26 cellular contexts compared by ENCODE assay signal in genomic region chr22:26567610-26568009, GRCh38. TPM values are rescaled to one million over a fixed set of nuclear protein-coding genes. Genes with fewer than 3 reads are reported as not detected.
DNase-seq lines count a peak whose midpoint lies in the region; ATAC-seq and TF ChIP-seq lines count a peak whose summit lies in the region.
"Had no signal": no experiment of that assay in that cellular context is flagged by ENCODE, and none has a peak within 500 bp of the region (broad histone marks: within the 10 kb centered on the region; RNA-seq: fewer than 3 reads in every experiment).

No MANE protein-coding gene starts in this region.

- no peak overlapping the region for H2AFZ ChIP-seq in H9 (ENCODE audit: low read length)

- no peak overlapping the region for H4K91ac ChIP-seq in H9 (ENCODE audit: insufficient read length, low read depth, low read length)

- no peak overlapping the region for H3K23ac ChIP-seq in H9 (ENCODE audit: insufficient read length, low read depth, low read length)

- no peaks in the 10 kb centered on the region for H3K23me2 ChIP-seq in H9 (ENCODE audit: insufficient read length, low read depth, low read length, poor library complexity, severe bottlenecking)

- H2BK15ac ChIP-seq in H9 (ENCODE audit: low read depth, low read length), result no peak overlapping the region

- H3K4me1 ChIP-seq in H9 (ENCODE audit: insufficient read depth, low read length) (peaks cover 19% of the 10 kb centered on the region), RWPE2 (ENCODE audit: insufficient read depth, poor library complexity, severe bottlenecking) (peaks cover 34% of the 10 kb centered on the region), iPS-18a (ENCODE audit: control insufficient read depth, low read depth, low read length) (peaks cover 43% of the 10 kb centered on the region), prostate gland (replicated peaks) (peaks cover 5% of the 10 kb centered on the region)

- no peak overlapping the region for H2BK20ac ChIP-seq in H9 (ENCODE audit: low read depth, low read length, poor library complexity, severe bottlenecking)

- H3K27ac Mint-ChIP-seq in H9, result peak overlapping the region; percentile 97 to 99 (median 98)
- H3K27ac Mint-ChIP-seq: activated CD4-positive, alpha-beta T cell treated with anti-CD3 and anti-CD28 coated beads, Interleukin-2, amount 10 ng/mL, durations not matched to agents 7 days and 5 days had no signal

- peaks cover 46% of the 10 kb centered on the region; the same call in 1 of the 2 replicates for H3K79me2 ChIP-seq in H9 (ENCODE audit: insufficient read depth, low read length)

- no peaks in the 10 kb centered on the region for H3K9me3 Mint-ChIP-seq in H9
- H3K9me3 Mint-ChIP-seq: activated CD4-positive, alpha-beta T cell treated with anti-CD3 and anti-CD28 coated beads, Interleukin-2, amount 10 ng/mL, durations not matched to agents 7 days and 5 days had no signal

- peak overlapping the region; percentile 34 for H3K4me2 ChIP-seq in H9 (ENCODE audit: insufficient read depth, insufficient read length, low read length)

- peak overlapping the region; percentile 89 for H2AK5ac ChIP-seq in H9 (ENCODE audit: insufficient read length, low read length)

- H3K4me3 ChIP-seq in RWPE2 (ENCODE audit: severe bottlenecking) (no peak overlapping the region), iPS-18a (ENCODE audit: low read length) (peak overlapping the region; percentile 21), prostate gland (no peak overlapping the region)
- H3K4me3 ChIP-seq: left lung, right lobe of liver, SK-N-MC had no signal

- no peak for DNase-seq in H9
- DNase-seq in RWPE2 (ENCODE audit: low spot score), result no peak
- no peak for DNase-seq in prostate gland (ENCODE audit: low spot score)
- no peak for DNase-seq in activated naive CD4-positive, alpha-beta T cell treated with anti-CD3 and anti-CD28 coated beads, Interleukin-2, amount 50 U/mL, for 16 hours
- no peak for DNase-seq in NCI-H146 treated with DMSO at 0.1 percent for 48 hours (lab: John Stamatoyannopoulos, UW; ENCODE audit: unreplicated experiment)
- no peak for DNase-seq in foreskin melanocyte
- DNase-seq in C1 segment of cervical spinal cord (lab: John Stamatoyannopoulos, UW), result no peak
- DNase-seq: activated CD4-positive, alpha-beta T cell treated with anti-CD3 and anti-CD28 coated beads, Interleukin-2, amount 10 ng/mL, durations not matched to agents 7 days and 5 days; activated gamma-delta T cell treated with Interleukin-2 at 50 U/mL for 16 hours; DND-41; Kasumi-1; left lung; NCI-H1092; NCI-H446 treated with DMSO at 0.1 percent for 48 hours; right lobe of liver; T-helper 2 cell had no signal

- H3K36me3 ChIP-seq in RWPE2 (ENCODE audit: low read depth), result no peaks in the 10 kb centered on the region
- H3K36me3 ChIP-seq in iPS-18a (ENCODE audit: control insufficient read depth, low read depth, low read length), result peaks cover 6% of the 10 kb centered on the region
- no peaks in the 10 kb centered on the region for H3K36me3 ChIP-seq in prostate gland

- H3K9me3 ChIP-seq in H9 (ENCODE audit: control insufficient read depth, low read depth, low read length), result no peaks in the 10 kb centered on the region
- H3K9me3 ChIP-seq in RWPE2 (ENCODE audit: severe bottlenecking), result no peaks in the 10 kb centered on the region
- no peaks in the 10 kb centered on the region for H3K9me3 ChIP-seq in iPS-18a (ENCODE audit: control insufficient read depth, low read depth, low read length)
- H3K9me3 ChIP-seq in prostate gland, result no peaks in the 10 kb centered on the region
- H3K9me3 ChIP-seq: left lung, right lobe of liver had no signal

- no peaks in the 10 kb centered on the region for H3K27me3 Mint-ChIP-seq in H9 (ENCODE audit: low read depth)
- H3K27me3 Mint-ChIP-seq: activated CD4-positive, alpha-beta T cell treated with anti-CD3 and anti-CD28 coated beads, Interleukin-2, amount 10 ng/mL, durations not matched to agents 7 days and 5 days had no signal

- peak overlapping the region; percentile 57; the same call in 1 of the 2 replicates for H3K14ac ChIP-seq in H9 (ENCODE audit: insufficient read depth, low read length)

- H4K5ac ChIP-seq in H9 (ENCODE audit: insufficient read length, low read depth, low read length), result peak overlapping the region; percentile 11

- peak overlapping the region; percentile 96 for H3K27ac ChIP-seq in H9 (ENCODE audit: insufficient read length, low read depth, low read length)
- peak overlapping the region; percentile 87 for H3K27ac ChIP-seq in RWPE2 (ENCODE audit: poor library complexity, severe bottlenecking)
- H3K27ac ChIP-seq in iPS-18a (ENCODE audit: low read length), result peak overlapping the region; percentile 95
- H3K27ac ChIP-seq in prostate gland, result peak overlapping the region; percentile 48 to 68
- H3K27ac ChIP-seq: left lung, SK-N-MC had no signal

- no peak for TF ChIP-seq POLR2A in prostate gland (IDR thresholded peaks at IDR 0.05)

- H3K27me3 ChIP-seq in H9 (ENCODE audit: insufficient read depth, low read length) (no peaks in the 10 kb centered on the region), RWPE2 (ENCODE audit: insufficient read depth, poor library complexity, severe bottlenecking) (no peaks in the 10 kb centered on the region), iPS-18a (ENCODE audit: control insufficient read depth, insufficient read depth, low read length) (no peaks in the 10 kb centered on the region), prostate gland (replicated peaks; ENCODE audit: insufficient read depth) (no peaks in the 10 kb centered on the region)
- H3K27me3 ChIP-seq: left lung, right lobe of liver had no signal

- TF ChIP-seq CTCF in H9 (conservative IDR thresholded peaks at IDR 0.05), result no peak
- TF ChIP-seq CTCF in RWPE2 (IDR thresholded peaks at IDR 0.05; ENCODE audit: poor library complexity, severe bottlenecking), result no peak
- no peak for TF ChIP-seq CTCF in prostate gland (IDR thresholded peaks at IDR 0.05)

- WGBS in H9 (ENCODE audit: extremely low coverage, insufficient read length, low lambda C conversion rate), result no CpG with 5 or more reads among the region's 2 CpGs
- 40% methylated on average over 2 of the region's 2 CpGs for WGBS in prostate gland

- peak overlapping the region; percentile 91 for H2BK12ac ChIP-seq in H9 (ENCODE audit: insufficient read length, low read depth, low read length)

- H3K4me1 Mint-ChIP-seq in H9, result peaks cover 78 to 83% of the 10 kb centered on the region in 2 experiments

- no peak overlapping the region for H3T11ph ChIP-seq in H9 (ENCODE audit: low read length)

- H3K56ac ChIP-seq in H9 (ENCODE audit: insufficient read length, low read depth, low read length), result no peak overlapping the region

- peak overlapping the region; percentile 39 for H3K9ac ChIP-seq in H9 (ENCODE audit: extremely low read depth, insufficient read length, low read length)
- H3K9ac ChIP-seq in iPS-18a (ENCODE audit: low read length), result peak overlapping the region; percentile 40

- peaks cover 8% of the 10 kb centered on the region for H3K79me1 ChIP-seq in H9 (ENCODE audit: insufficient read depth, low read depth, low read length, poor library complexity, severe bottlenecking)

- H4K20me1 ChIP-seq in H9 (ENCODE audit: control insufficient read depth, insufficient read depth, insufficient read length), result no peaks in the 10 kb centered on the region

- H3K36me3 Mint-ChIP-seq in H9 (ENCODE audit: insufficient read depth in 1 of 3, low read depth in 3 of 3), result peaks cover 12 to 21% (median 15%) of the 10 kb centered on the region in 3 experiments

- peak overlapping the region; percentile 60 for H3K18ac ChIP-seq in H9 (ENCODE audit: insufficient read length, low read depth, low read length)

- H4K8ac ChIP-seq in H9 (replicated peaks; ENCODE audit: insufficient read length, low read depth, low read length), result no peak overlapping the region

- intact Hi-C loops in prostate gland (cut with DNase I), result no loop called here

- peak overlapping the region; percentile 7 for H2BK120ac ChIP-seq in H9 (ENCODE audit: low read depth, low read length, poor library complexity, severe bottlenecking)

- no peak overlapping the region for H2BK5ac ChIP-seq in H9 (ENCODE audit: insufficient read length, low read length)

- ATAC-seq in RWPE2 (ENCODE audit: low read depth), result no peak
- ATAC-seq: left lung had no signal

- peak overlapping the region; percentile 38 to 63; a peak in 2 of 5 replicates for H3K4me3 Mint-ChIP-seq in H9
- H3K4me3 Mint-ChIP-seq: activated CD4-positive, alpha-beta T cell treated with anti-CD3 and anti-CD28 coated beads, Interleukin-2, amount 10 ng/mL, durations not matched to agents 7 days and 5 days had no signal

- H3K4ac ChIP-seq in H9 (ENCODE audit: low read depth, low read length), result no peak overlapping the region; the same call in 1 of the 2 replicates

RNA-seq across cellular contexts. Expression of gene TPST2, which starts 22.3 kb away (rescaled TPM):
- total RNA-seq in H9 (2021) (50.1 and 52.2 TPM in 2 replicates), prostate gland (100 to 1,000 TPM in 1 of 2 donors, 10 to 100 TPM in 1; 49.4 to 200 TPM)

RNA-seq across cellular contexts. Expression of gene CRYBB1, which starts 50.2 kb away (rescaled TPM):
- total RNA-seq in H9 (2021) (4.3 and 5.4 TPM in 2 replicates), prostate gland (under 1 TPM in 1 of 2 donors, not detected in 1; 0.36 TPM)
- total RNA-seq: activated CD4-positive, alpha-beta T cell treated with anti-CD3 and anti-CD28 coated beads, Interleukin-2, amount 10 ng/mL, durations not matched to agents 7 days and 5 days; dermis blood vessel endothelial cell; esophagus mucosa; H4; HT-29 had no signal

RNA-seq across cellular contexts. Expression of gene CRYBA4, which starts 54.2 kb away (rescaled TPM):
- total RNA-seq in H9 (2021), result 0.37 and 0.52 TPM in 2 replicates
- total RNA-seq in prostate gland, result 1 to 10 TPM in 1 of 2 donors, not detected in 1; 3.3 TPM
- total RNA-seq: activated CD4-positive, alpha-beta T cell treated with anti-CD3 and anti-CD28 coated beads, Interleukin-2, amount 10 ng/mL, durations not matched to agents 7 days and 5 days; cardiac septum; dermis blood vessel endothelial cell; esophagus mucosa; H4; HT-29; left lung; omental fat pad; right lobe of liver; RPMI7951; temporal lobe had no signal

RNA-seq across cellular contexts. Expression of gene TFIP11, which starts 55.3 kb away (rescaled TPM):
- total RNA-seq in H9 (2021) (36.4 and 37.7 TPM in 2 replicates), prostate gland (10 to 100 TPM; 21.9 to 33.2 TPM)
